Comparison of ENCODE assay signal across 1 cellular context in the genomic region with DNA sequence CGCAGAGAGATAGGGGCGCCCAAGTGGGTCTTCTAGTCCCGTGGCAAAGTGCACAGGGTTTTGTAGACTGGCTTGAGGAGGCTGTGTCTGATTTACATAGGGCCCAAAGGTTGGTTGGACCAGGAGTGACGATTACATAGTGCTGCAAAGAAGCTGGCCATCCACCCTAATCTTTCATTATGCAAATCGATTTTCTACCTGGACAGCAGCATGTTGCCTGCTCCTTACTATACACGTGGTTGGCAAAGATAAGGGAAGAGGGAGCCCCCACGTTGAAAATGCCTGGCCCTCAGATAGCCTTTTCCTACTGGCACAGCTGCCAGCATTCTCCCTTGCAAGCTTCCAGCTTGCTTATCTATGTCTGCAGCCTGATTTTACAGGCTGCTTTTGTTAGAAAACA.
TF ChIP-seq lines count a peak whose summit lies in the region.

No MANE protein-coding gene starts in this region.

TF ChIP-seq in K562, 482 proteins besides CTCF, POLR2A, EP300 and RAD21:
- TF ChIP-seq CBFA2T3 (IDR thresholded peaks at IDR 0.05) (peak; percentile 50), TAL1 (IDR thresholded peaks at IDR 0.05) (0 out of 2 replicates have a peak, but pooled peaks have one; percentile 18), GATA2 (CRISPR knock-in tag; IDR thresholded peaks at IDR 0.05) (no peak)
